ENCODE assay signal across 8 cellular contexts in genomic region chr14:23306113-23306411, GRCh38. TPM values are rescaled to one million over a fixed set of nuclear protein-coding genes. Genes with fewer than 3 reads are reported as not detected.
A peak's percentile ranks its signal among the peaks of the same experiment; 100 is the strongest.
DNase-seq lines count a peak whose midpoint lies in the region; ATAC-seq, FAIRE-seq and TF ChIP-seq lines count a peak whose summit lies in the region.

No MANE protein-coding gene starts in this region.

- ATAC-seq in GM18868 (IDR thresholded peaks at IDR 0.05; ENCODE audit: unreplicated experiment), result no peak
- no peak for ATAC-seq in HG03139 (IDR thresholded peaks at IDR 0.05; ENCODE audit: unreplicated experiment)

- DNase-seq in AG10803 (ENCODE audit: low read depth) (no peak), LoVo (ENCODE audit: low spot score) (peak; percentile 53), H1 (ENCODE audit: low read depth in 1 of 2, low spot score in 2 of 2) (no peak), nephron progenitor cell (no peak), HTR-8/SVneo (ENCODE audit: insufficient read length, low spot score) (no peak)
- no peak for DNase-seq in activated naive CD4-positive, alpha-beta T cell treated with anti-CD3 and anti-CD28 coated beads for 36 hours

- H3K4me1 ChIP-seq in H1 (replicated peaks in 1 of 4; ENCODE audit: control insufficient read depth in 3 of 4, insufficient read depth in 4 of 4, low read length in 3 of 4), result peaks cover 0 to 3% (median 1%) of the 10 kb centered on the region in 4 experiments; a peak in 4 of 7 replicates

- H2BK15ac ChIP-seq in H1 (ENCODE audit: low read length), result no peak overlapping the region

- peaks cover 0 to 12% (median 5%) of the 10 kb centered on the region in 4 experiments; a peak in 4 of 7 replicates for H3K27me3 ChIP-seq in H1 (replicated peaks in 1 of 4; ENCODE audit: control insufficient read depth in 3 of 4, extremely low read depth in 1 of 4, insufficient read depth in 3 of 4, low read length in 3 of 4)

- no peak overlapping the region for H2BK120ac ChIP-seq in H1 (replicated peaks; ENCODE audit: low read depth, low read length)

- no peak overlapping the region for H3K18ac ChIP-seq in H1 (ENCODE audit: extremely low read depth, low read length)

- H3K4me3 ChIP-seq in AG10803 (ENCODE audit: low read length) (peak overlapping the region; percentile 95), H1 (ENCODE audit: extremely low read depth in 1 of 4, insufficient read depth in 2 of 4, low read depth in 3 of 4, low read length in 4 of 4) (peak overlapping the region; percentile 57 to 90 (median 83); a peak in 7 of 8 replicates)

- no peak overlapping the region for H3K23ac ChIP-seq in H1 (ENCODE audit: insufficient read length)

- peaks cover 2% of the 10 kb centered on the region; the same call in 1 of the 2 replicates for H3K79me1 ChIP-seq in H1 (ENCODE audit: low read depth, low read length)

- FAIRE-seq in H1 (lab: Jason Lieb, UNC) (no peak), HTR-8/SVneo (lab: Jason Lieb, UNC) (no peak)

- H3K14ac ChIP-seq in H1 (ENCODE audit: insufficient read length), result no peak overlapping the region

- H3K79me2 ChIP-seq in H1 (ENCODE audit: control insufficient read depth in 1 of 2, insufficient read depth in 2 of 2, low read length in 2 of 2), result peaks cover 0 to 2% of the 10 kb centered on the region in 2 experiments; a peak in 1 of 4 replicates

- H3K23me2 ChIP-seq in H1 (ENCODE audit: low read depth, low read length), result peaks cover 16% of the 10 kb centered on the region

- H3K27ac ChIP-seq in H1 (ENCODE audit: low read depth, low read length), result peak overlapping the region; percentile 83; the same call in 1 of the 2 replicates

- H3K4me1 Mint-ChIP-seq in nephron progenitor cell, result peaks cover 54% of the 10 kb centered on the region
- peaks cover 3% of the 10 kb centered on the region for H3K4me1 Mint-ChIP-seq in activated naive CD4-positive, alpha-beta T cell treated with anti-CD3 and anti-CD28 coated beads for 36 hours (ENCODE audit: low read depth)

- H2BK5ac ChIP-seq in H1 (ENCODE audit: low read depth, low read length), result peak overlapping the region; percentile 53

- H2AK5ac ChIP-seq in H1 (ENCODE audit: low read depth, low read length), result no peak overlapping the region

- peaks cover 0 to 5% of the 10 kb centered on the region in 2 experiments for H4K20me1 ChIP-seq in H1 (replicated peaks in 1 of 2; ENCODE audit: control insufficient read depth in 1 of 2, insufficient read depth in 2 of 2, low read length in 2 of 2)

- H3K36me3 Mint-ChIP-seq in nephron progenitor cell (ENCODE audit: low read depth), result peaks cover 8% of the 10 kb centered on the region
- H3K36me3 Mint-ChIP-seq in activated naive CD4-positive, alpha-beta T cell treated with anti-CD3 and anti-CD28 coated beads for 36 hours (ENCODE audit: low read depth), result no peaks in the 10 kb centered on the region

- no peak for TF ChIP-seq POLR2A in H1 (IDR thresholded peaks at IDR 0.05; ENCODE audit: control extremely low read depth in 1 of 2, low read depth in 2 of 2, low read length in 2 of 2)

- CTCF ChIA-PET in H1 (lab: Charles Lee; ENCODE audit: partially characterized antibody), result interaction anchor here (0.9 to 5.7 kb wide), 7 partner anchors 11 to 185 kb away, joined by 3 to 40 read pairs (median 18); partner anchors contain the start of gene PABPN1
- CTCF ChIA-PET in activated naive CD4-positive, alpha-beta T cell treated with anti-CD3 and anti-CD28 coated beads for 36 hours (lab: Charles Lee), result interaction anchor here (0.5 to 1.9 kb wide), 4 partner anchors 11 to 211 kb away, joined by 3 to 4 read pairs (median 4); partner anchors contain the start of genes ACIN1 and C14orf119

- H2BK20ac ChIP-seq in H1 (ENCODE audit: low read length), result no peak overlapping the region

- POLR2A ChIA-PET in H1 (lab: Charles Lee; ENCODE audit: partially characterized antibody), result interaction anchor here (1.1 to 4.8 kb wide), 9 partner anchors 12 to 235 kb away, joined by 3 to 48 read pairs (median 5); partner anchors contain the start of genes ACIN1, C14orf119, HOMEZ and PABPN1

- no peaks in the 10 kb centered on the region for H3K9me3 Mint-ChIP-seq in nephron progenitor cell
- H3K9me3 Mint-ChIP-seq in activated naive CD4-positive, alpha-beta T cell treated with anti-CD3 and anti-CD28 coated beads for 36 hours, result no peaks in the 10 kb centered on the region

- peak overlapping the region; percentile 94 for H3K4me3 Mint-ChIP-seq in nephron progenitor cell
- no peak overlapping the region for H3K4me3 Mint-ChIP-seq in activated naive CD4-positive, alpha-beta T cell treated with anti-CD3 and anti-CD28 coated beads for 36 hours

- intact Hi-C loops in activated naive CD4-positive, alpha-beta T cell treated with anti-CD3 and anti-CD28 coated beads for 36 hours (cut with micrococcal nuclease), result loop anchor here (10.0 kb wide), 1 partner anchor 809 kb away; the partner anchor contains the start of genes DCAF11 and NRL

- H3K27ac Mint-ChIP-seq in nephron progenitor cell, result peak overlapping the region; percentile 89
- H3K27ac Mint-ChIP-seq in activated naive CD4-positive, alpha-beta T cell treated with anti-CD3 and anti-CD28 coated beads for 36 hours, result no peak overlapping the region

- peak overlapping the region in 3 of 4 experiments; percentile 63 to 74 (median 73); a peak in 6 of 7 replicates for H3K9ac ChIP-seq in H1 (replicated peaks in 1 of 4; ENCODE audit: extremely low read depth in 1 of 4, low read depth in 3 of 4, low read length in 3 of 4)

- 44% methylated on average over 3 of the region's 3 CpGs; no CpG with 5 or more reads in 1 of the 2 experiments for WGBS in H1 (ENCODE audit: extremely low coverage in 1 of 2, insufficient coverage in 1 of 2, insufficient read length in 1 of 2, insufficient replicate concordance in 2 of 2, low coverage in 1 of 2, low lambda C conversion rate in 2 of 2, missing lambda C conversion rate in 1 of 2), 2 experiments

- H4K8ac ChIP-seq in H1 (ENCODE audit: extremely low read depth, insufficient read depth, low read length), result peak overlapping the region; percentile 39; the same call in 1 of the 2 replicates

- H2AFZ ChIP-seq in H1 (ENCODE audit: low read length), result peak overlapping the region; percentile 99

- H4K91ac ChIP-seq in H1 (replicated peaks; ENCODE audit: insufficient read length, low read length), result no peak overlapping the region

- H3K4me2 ChIP-seq in H1 (ENCODE audit: insufficient read depth in 1 of 2, low read depth in 2 of 2, low read length in 2 of 2), result peak overlapping the region; percentile 81 to 97

- no peaks in the 10 kb centered on the region for H3K27me3 Mint-ChIP-seq in nephron progenitor cell (ENCODE audit: low read depth, poor library complexity)
- peaks cover 26% of the 10 kb centered on the region for H3K27me3 Mint-ChIP-seq in activated naive CD4-positive, alpha-beta T cell treated with anti-CD3 and anti-CD28 coated beads for 36 hours (ENCODE audit: low read depth)

- H4K5ac ChIP-seq in H1 (ENCODE audit: insufficient read length, low read depth, low read length), result peak overlapping the region; percentile 19

- H3K36me3 ChIP-seq in H1 (ENCODE audit: control insufficient read depth in 2 of 4, insufficient read depth in 4 of 4, low read length in 3 of 4), result peaks cover 0 to 3% (median 1%) of the 10 kb centered on the region in 4 experiments; a peak in 4 of 8 replicates

- no peak overlapping the region for H3K4ac ChIP-seq in H1 (replicated peaks; ENCODE audit: insufficient read length, low read depth, low read length)

- no peak overlapping the region for H3K56ac ChIP-seq in H1 (replicated peaks; ENCODE audit: insufficient read length, low read depth, low read length)

- no peak overlapping the region for H2BK12ac ChIP-seq in H1 (ENCODE audit: low read depth, low read length)

- H3K9me3 ChIP-seq in H1 (ENCODE audit: insufficient read depth in 2 of 2, low read depth in 1 of 2, low read length in 1 of 2), result no peaks in the 10 kb centered on the region

- TF ChIP-seq CTCF in AG10803 (conservative IDR thresholded peaks at IDR 0.05; ENCODE audit: low read length), result no peak
- TF ChIP-seq CTCF in H1 (IDR thresholded peaks at IDR 0.05; ENCODE audit: control extremely low read depth in 1 of 3, insufficient read depth in 1 of 3, low read depth in 1 of 3, low read length in 3 of 3), result no peak
- TF ChIP-seq CTCF in nephron progenitor cell (IDR thresholded peaks at IDR 0.05), result no peak

- TF ChIP-seq RAD21 in H1 (IDR thresholded peaks at IDR 0.05 in 1 of 2, conservative IDR thresholded peaks at IDR 0.05 in 1 of 2; ENCODE audit: low read depth in 2 of 2, low read length in 2 of 2), result no peak

- no peak for TF ChIP-seq EP300 in H1 (IDR thresholded peaks at IDR 0.05; ENCODE audit: borderline replicate concordance in 1 of 2, low read depth in 2 of 2, low read length in 2 of 2)

RNA-seq across cellular contexts. Expression of gene BCL2L2, which starts 0.6 kb away (rescaled TPM):
- total RNA-seq in H1 (2021; fragmentation: NEBNext Ultra II Directional; extraction: Animal tissue kit (Norgen Biotek cat#: 25700)), result 13.3 and 13.8 TPM in 2 replicates
- polyA plus RNA-seq in H1 (2011; rRNA removed), result 9.3 and 10.5 TPM in 2 replicates
- 14.7 TPM for polyA plus RNA-seq in H1 (2011; cell fraction: cytosol; rRNA removed)
- polyA plus RNA-seq in H1 (2011; cell fraction: nucleus; rRNA removed), result 11.6 TPM
- polyA plus RNA-seq in H1 (2012, experiment 1 of 2), result 16.7 to 19.3 TPM (median 18.0 TPM) in 4 replicates
- 5.7 TPM for polyA plus RNA-seq in H1 (2012, experiment 2 of 2)
- 6.5 TPM for polyA plus RNA-seq in H1 (2013, experiment 1 of 2)
- 5.9 TPM for polyA plus RNA-seq in H1 (2013, experiment 2 of 2)
- 10.6 and 10.8 TPM in 2 replicates for polyA minus RNA-seq in H1 (2011; rRNA and poly(A)+ RNA removed)
- polyA minus RNA-seq in H1 (2011; cell fraction: cytosol; rRNA and poly(A)+ RNA removed), result 5.8 TPM
- 10.5 TPM for polyA minus RNA-seq in H1 (2011; cell fraction: nucleus; rRNA and poly(A)+ RNA removed)
- 1 to 10 TPM in 1 of 2 experiments, under 1 TPM in 1; 0.60 to 1.5 TPM for total RNA-seq in activated naive CD4-positive, alpha-beta T cell treated with anti-CD3 and anti-CD28 coated beads for 36 hours

RNA-seq across cellular contexts. Expression of gene PPP1R3E, which starts 3.4 kb away (rescaled TPM):
- total RNA-seq in H1 (2021; fragmentation: NEBNext Ultra II Directional; extraction: Animal tissue kit (Norgen Biotek cat#: 25700)), result 3.7 and 4.4 TPM in 2 replicates
- polyA plus RNA-seq in H1 (2011; rRNA removed), result 3.5 and 4.7 TPM in 2 replicates
- polyA plus RNA-seq in H1 (2011; cell fraction: cytosol; rRNA removed), result 4.4 TPM
- 12.4 TPM for polyA plus RNA-seq in H1 (2011; cell fraction: nucleus; rRNA removed)
- polyA plus RNA-seq in H1 (2012, experiment 1 of 2), result 3.4 to 5.3 TPM (median 5.1 TPM) in 4 replicates
- polyA plus RNA-seq in H1 (2012, experiment 2 of 2), result 1.0 TPM
- 5.4 TPM for polyA plus RNA-seq in H1 (2013, experiment 1 of 2)
- 3.9 TPM for polyA plus RNA-seq in H1 (2013, experiment 2 of 2)
- polyA minus RNA-seq in H1 (2011; rRNA and poly(A)+ RNA removed), result 3.2 and 5.9 TPM in 2 replicates
- 1.7 TPM for polyA minus RNA-seq in H1 (2011; cell fraction: cytosol; rRNA and poly(A)+ RNA removed)
- polyA minus RNA-seq in H1 (2011; cell fraction: nucleus; rRNA and poly(A)+ RNA removed), result 5.4 TPM
- 10 to 100 TPM; 14.7 to 15.8 TPM for total RNA-seq in activated naive CD4-positive, alpha-beta T cell treated with anti-CD3 and anti-CD28 coated beads for 36 hours

RNA-seq across cellular contexts. Expression of gene PABPN1, which starts 15.2 kb away (rescaled TPM):
- 300 and 312 TPM in 2 replicates for total RNA-seq in H1 (2021; fragmentation: NEBNext Ultra II Directional; extraction: Animal tissue kit (Norgen Biotek cat#: 25700))
- 229 and 331 TPM in 2 replicates for polyA plus RNA-seq in H1 (2011; rRNA removed)
- 278 TPM for polyA plus RNA-seq in H1 (2011; cell fraction: cytosol; rRNA removed)
- polyA plus RNA-seq in H1 (2011; cell fraction: nucleus; rRNA removed), result 560 TPM
- 306 to 331 TPM (median 322 TPM) in 4 replicates for polyA plus RNA-seq in H1 (2012, experiment 1 of 2)
- polyA plus RNA-seq in H1 (2012, experiment 2 of 2), result 212 TPM
- polyA plus RNA-seq in H1 (2013, experiment 1 of 2), result 219 TPM
- 203 TPM for polyA plus RNA-seq in H1 (2013, experiment 2 of 2)
- polyA minus RNA-seq in H1 (2011; rRNA and poly(A)+ RNA removed), result 165 and 168 TPM in 2 replicates
- polyA minus RNA-seq in H1 (2011; cell fraction: cytosol; rRNA and poly(A)+ RNA removed), result 87.4 TPM
- polyA minus RNA-seq in H1 (2011; cell fraction: nucleus; rRNA and poly(A)+ RNA removed), result 112 TPM
- 100 to 1,000 TPM; 194 to 204 TPM for total RNA-seq in activated naive CD4-positive, alpha-beta T cell treated with anti-CD3 and anti-CD28 coated beads for 36 hours

RNA-seq across cellular contexts. Expression of gene HOMEZ, which starts 20.1 kb away (rescaled TPM):
- 9.1 and 9.7 TPM in 2 replicates for total RNA-seq in H1 (2021; fragmentation: NEBNext Ultra II Directional; extraction: Animal tissue kit (Norgen Biotek cat#: 25700))
- polyA plus RNA-seq in H1 (2011; rRNA removed), result 12.3 and 15.9 TPM in 2 replicates
- 11.8 TPM for polyA plus RNA-seq in H1 (2011; cell fraction: cytosol; rRNA removed)
- 13.2 TPM for polyA plus RNA-seq in H1 (2011; cell fraction: nucleus; rRNA removed)
- polyA plus RNA-seq in H1 (2012, experiment 1 of 2), result 6.4 to 10.5 TPM (median 9.5 TPM) in 4 replicates
- 5.1 TPM for polyA plus RNA-seq in H1 (2012, experiment 2 of 2)
- 10.2 TPM for polyA plus RNA-seq in H1 (2013, experiment 1 of 2)
- polyA plus RNA-seq in H1 (2013, experiment 2 of 2), result 8.2 TPM
- 22.8 and 28.2 TPM in 2 replicates for polyA minus RNA-seq in H1 (2011; rRNA and poly(A)+ RNA removed)
- polyA minus RNA-seq in H1 (2011; cell fraction: cytosol; rRNA and poly(A)+ RNA removed), result 7.9 TPM
- 7.8 TPM for polyA minus RNA-seq in H1 (2011; cell fraction: nucleus; rRNA and poly(A)+ RNA removed)
- total RNA-seq in activated naive CD4-positive, alpha-beta T cell treated with anti-CD3 and anti-CD28 coated beads for 36 hours, result 1 to 10 TPM; 6.3 to 7.8 TPM

RNA-seq across cellular contexts. Expression of gene SLC22A17, which starts 46.6 kb away (rescaled TPM):
- total RNA-seq in H1 (2021; fragmentation: NEBNext Ultra II Directional; extraction: Animal tissue kit (Norgen Biotek cat#: 25700)), result 39.4 and 43.0 TPM in 2 replicates
- 49.0 and 77.7 TPM in 2 replicates for polyA plus RNA-seq in H1 (2011; rRNA removed)
- 37.0 TPM for polyA plus RNA-seq in H1 (2011; cell fraction: cytosol; rRNA removed)
- 247 TPM for polyA plus RNA-seq in H1 (2011; cell fraction: nucleus; rRNA removed)
- polyA plus RNA-seq in H1 (2012, experiment 1 of 2), result 27.3 to 49.2 TPM (median 43.9 TPM) in 4 replicates
- 32.6 TPM for polyA plus RNA-seq in H1 (2012, experiment 2 of 2)
- 46.6 TPM for polyA plus RNA-seq in H1 (2013, experiment 1 of 2)
- polyA plus RNA-seq in H1 (2013, experiment 2 of 2), result 48.6 TPM
- 17.3 and 17.8 TPM in 2 replicates for polyA minus RNA-seq in H1 (2011; rRNA and poly(A)+ RNA removed)
- 21.3 TPM for polyA minus RNA-seq in H1 (2011; cell fraction: cytosol; rRNA and poly(A)+ RNA removed)
- 35.1 TPM for polyA minus RNA-seq in H1 (2011; cell fraction: nucleus; rRNA and poly(A)+ RNA removed)
- total RNA-seq in activated naive CD4-positive, alpha-beta T cell treated with anti-CD3 and anti-CD28 coated beads for 36 hours, result 1 to 10 TPM; 3.5 to 4.8 TPM
